Comparison of ENCODE assay signal across 8 cellular contexts in the genomic region with DNA sequence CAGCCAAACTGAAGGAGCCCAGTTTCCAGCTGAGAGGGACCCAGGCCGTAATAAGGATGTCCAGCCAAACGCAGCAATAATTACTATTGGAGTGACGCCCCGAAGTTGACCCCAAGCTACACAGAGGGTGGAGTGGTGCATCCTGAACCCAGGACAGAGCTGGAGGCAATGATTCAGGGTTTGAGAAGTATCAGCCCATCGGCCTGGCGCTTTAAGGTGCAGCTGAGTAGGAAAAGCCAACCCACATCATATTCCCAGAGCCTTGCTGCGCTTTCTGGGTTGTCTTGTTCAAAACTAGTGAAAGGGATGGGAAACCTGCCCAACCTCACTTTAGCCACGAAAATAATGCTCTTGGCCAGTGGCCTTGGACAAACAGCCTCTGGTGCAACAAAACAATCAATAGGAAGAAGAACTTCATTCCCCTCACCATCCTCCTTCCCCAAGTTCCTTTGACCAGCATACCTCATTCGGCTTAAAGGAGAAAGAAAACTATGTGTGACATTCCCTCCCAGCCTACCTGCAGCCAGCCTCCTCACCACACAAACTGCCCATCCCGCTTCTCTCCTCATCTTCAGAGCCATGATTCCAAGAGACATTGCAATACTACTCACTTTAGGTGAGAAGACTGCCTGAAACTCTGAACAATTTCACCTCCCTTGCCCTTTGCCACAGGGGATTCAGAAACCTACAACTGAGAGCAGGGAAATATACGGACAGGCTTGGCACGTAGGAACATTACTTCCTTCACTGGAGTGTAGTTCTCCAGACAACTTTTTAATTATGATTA.
DNase-seq lines count a peak whose midpoint lies in the region; ATAC-seq and TF ChIP-seq lines count a peak whose summit lies in the region.

No MANE protein-coding gene starts in this region.

- ATAC-seq in left cardiac atrium = peak in 1 of 2 donors; percentile 1

- no peak for TF ChIP-seq CTCF in prostate gland (IDR thresholded peaks at IDR 0.05)

- no peaks in the 10 kb centered on the region for H3K27me3 ChIP-seq in prostate gland (replicated peaks; ENCODE audit: insufficient read depth)

- CTCF ChIA-PET in activated CD4-positive, alpha-beta memory T cell treated with anti-CD3 and anti-CD28 coated beads, Interleukin-2, amount 10 ng/mL, durations not matched to agents 7 days and 5 days (lab: Charles Lee) = interaction anchor here (1.0 to 4.0 kb wide), 7 partner anchors 42 to 402 kb away, joined by 3 to 23 read pairs (median 5); partner anchors contain the start of gene MKLN1

- TF ChIP-seq POLR2A in prostate gland (IDR thresholded peaks at IDR 0.05) = no peak

- H3K36me3 ChIP-seq in prostate gland = no peaks in the 10 kb centered on the region

- no peaks in the 10 kb centered on the region for H3K9me3 Mint-ChIP-seq in activated CD4-positive, alpha-beta memory T cell treated with anti-CD3 and anti-CD28 coated beads, Interleukin-2, amount 10 ng/mL, durations not matched to agents 7 days and 5 days

- peak overlapping the region; percentile 98 for H3K27ac Mint-ChIP-seq in activated CD4-positive, alpha-beta memory T cell treated with anti-CD3 and anti-CD28 coated beads, Interleukin-2, amount 10 ng/mL, durations not matched to agents 7 days and 5 days

- POLR2A ChIA-PET in activated CD4-positive, alpha-beta memory T cell treated with anti-CD3 and anti-CD28 coated beads, Interleukin-2, amount 10 ng/mL, durations not matched to agents 7 days and 5 days (lab: Charles Lee) = interaction anchor here (0.9 to 9.8 kb wide), 25 partner anchors 11 to 391 kb away, joined by 3 to 247 read pairs (median 6); partner anchors contain the start of gene MKLN1

- H3K4me3 ChIP-seq in prostate gland = peak overlapping the region; percentile 99 to 100

- DNase-seq in AG08396 (ENCODE audit: low spot score) (peak; percentile 45), H4 (ENCODE audit: low spot score) (peak; percentile 19), left cardiac atrium (peak; percentile 47), prostate gland (ENCODE audit: low spot score) (peak; percentile 42), germinal center (ENCODE audit: low spot score) (no peak), SIG-M5 (lab: John Stamatoyannopoulos, UW) (no peak)
- DNase-seq in activated CD4-positive, alpha-beta memory T cell treated with anti-CD3 and anti-CD28 coated beads, Interleukin-2, amount 10 ng/mL, durations not matched to agents 7 days and 5 days = no peak
- DNase-seq in activated CD8-positive, alpha-beta memory T cell treated with anti-CD3 and anti-CD28 coated beads, Interleukin-2, amount 50 U/mL, for 48 hours = no peak

- peaks cover 43% of the 10 kb centered on the region for H3K4me1 Mint-ChIP-seq in activated CD4-positive, alpha-beta memory T cell treated with anti-CD3 and anti-CD28 coated beads, Interleukin-2, amount 10 ng/mL, durations not matched to agents 7 days and 5 days

- WGBS in prostate gland = 11% methylated on average over 12 of the region's 12 CpGs

- H3K27ac ChIP-seq in prostate gland = peak overlapping the region; percentile 99 to 100

- peaks cover 54% of the 10 kb centered on the region for H3K36me3 Mint-ChIP-seq in activated CD4-positive, alpha-beta memory T cell treated with anti-CD3 and anti-CD28 coated beads, Interleukin-2, amount 10 ng/mL, durations not matched to agents 7 days and 5 days (ENCODE audit: low read depth)

- H3K27me3 Mint-ChIP-seq in activated CD4-positive, alpha-beta memory T cell treated with anti-CD3 and anti-CD28 coated beads, Interleukin-2, amount 10 ng/mL, durations not matched to agents 7 days and 5 days = no peaks in the 10 kb centered on the region

- H3K9me3 ChIP-seq in prostate gland = no peaks in the 10 kb centered on the region

- peak overlapping the region; percentile 98 for H3K4me3 Mint-ChIP-seq in activated CD4-positive, alpha-beta memory T cell treated with anti-CD3 and anti-CD28 coated beads, Interleukin-2, amount 10 ng/mL, durations not matched to agents 7 days and 5 days

- H3K4me1 ChIP-seq in prostate gland (replicated peaks) = no peaks in the 10 kb centered on the region

- intact Hi-C loops in left cardiac atrium (cut with DNase I) = loop anchor here (5.0 to 10.0 kb wide), 3 partner anchors 74 to 194 kb away; no protein-coding TSS in a partner anchor
- intact Hi-C loops in prostate gland (cut with DNase I) = loop anchor here (5.0 kb wide), 3 partner anchors 42 to 192 kb away; no protein-coding TSS in a partner anchor

Comparison
In these comparisons a context has a peak if more than half of its experiments do, and no peak if none do; other contexts are left out.
1. DNase-seq: peak in AG08396 (single experiment), H4 (single experiment), left cardiac atrium (single experiment) and prostate gland (single experiment); none in activated CD4-positive, alpha-beta memory T cell treated with anti-CD3 and anti-CD28 coated beads, Interleukin-2, amount 10 ng/mL, durations not matched to agents 7 days and 5 days (single experiment), germinal center (single experiment), SIG-M5 (single experiment) and activated CD8-positive, alpha-beta memory T cell treated with anti-CD3 and anti-CD28 coated beads, Interleukin-2, amount 50 U/mL, for 48 hours (single experiment).